12 cellular contexts compared by ENCODE assay signal in the genomic region with DNA sequence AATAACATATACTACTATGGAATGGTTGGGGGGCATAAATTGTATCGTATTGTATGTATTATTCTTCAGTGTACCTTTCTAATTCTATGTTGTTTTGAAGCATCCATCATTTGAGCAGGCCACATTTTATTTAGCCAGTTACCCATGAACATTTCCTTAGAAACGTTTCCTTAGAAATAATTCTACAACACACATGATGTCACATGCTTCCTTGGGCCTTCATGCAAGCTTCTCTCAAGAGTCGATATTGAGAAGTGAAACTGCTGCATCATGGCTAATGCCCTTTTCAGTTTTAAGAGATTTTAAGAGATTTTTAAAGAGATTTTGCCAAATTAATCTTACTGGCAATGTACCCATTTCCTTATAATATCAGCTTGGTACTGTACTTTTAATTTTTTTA.
DNase-seq lines count a peak whose midpoint lies in the region; ATAC-seq and TF ChIP-seq lines count a peak whose summit lies in the region.
"Had no signal": no experiment of that assay in that cellular context is flagged by ENCODE, and none has a peak within 500 bp of the region (broad histone marks: within the 10 kb centered on the region; RNA-seq: fewer than 3 reads in every experiment).

No MANE protein-coding gene starts in this region.

- H3K4me1 ChIP-seq in KMS-11 (ENCODE audit: low read depth, poor library complexity, severe bottlenecking) (peaks cover 74% of the 10 kb centered on the region), breast epithelium (no peaks in the 10 kb centered on the region), neuronal stem cell (ENCODE audit: control insufficient read depth in 2 of 2, insufficient read depth in 1 of 2, low read depth in 1 of 2, low read length in 2 of 2) (no peaks in the 10 kb centered on the region)

- H3K27ac Mint-ChIP-seq in memory B cell: peak overlapping the region; percentile 55

- no peak overlapping the region for H2BK120ac ChIP-seq in neuronal stem cell (ENCODE audit: low read depth, low read length)

- no CpG with 5 or more reads among the region's 3 CpGs for WGBS in neuronal stem cell (ENCODE audit: extremely low coverage in 2 of 2, insufficient read length in 2 of 2, insufficient replicate concordance in 1 of 2), 2 donors

- peak; percentile 46 for ATAC-seq in GM18505 (IDR thresholded peaks at IDR 0.05; ENCODE audit: unreplicated experiment)
- peak; percentile 55 for ATAC-seq in GM21825 (IDR thresholded peaks at IDR 0.05; ENCODE audit: unreplicated experiment)
- ATAC-seq in memory B cell (ENCODE audit: low read depth): peak; percentile 98
- ATAC-seq: activated T-cell treated with anti-CD3 and anti-CD28 coated beads, Interleukin-2, amount 50 U/mL, for 4 hours had no signal

- H3K79me2 ChIP-seq in KMS-11 (ENCODE audit: insufficient read depth, low read depth): no peaks in the 10 kb centered on the region

- H3K4me2 ChIP-seq in KMS-11 (peak overlapping the region; percentile 70), neuronal stem cell (ENCODE audit: insufficient read depth, low read length, poor library complexity, severe bottlenecking) (no peak overlapping the region)

- H2AFZ ChIP-seq in KMS-11 (ENCODE audit: low read depth) (no peak overlapping the region), neuronal stem cell (ENCODE audit: low read length) (no peak overlapping the region)

- no peak overlapping the region for H2AK5ac ChIP-seq in neuronal stem cell (ENCODE audit: low read depth, low read length)

- H3K36me3 ChIP-seq in KMS-11 (ENCODE audit: insufficient read depth) (no peaks in the 10 kb centered on the region), breast epithelium (no peaks in the 10 kb centered on the region), neuronal stem cell (replicated peaks in 1 of 2; ENCODE audit: control insufficient read depth in 2 of 2, insufficient read depth in 2 of 2, low read length in 2 of 2) (peaks cover 0 to 5% of the 10 kb centered on the region in 2 donors)

- DNase-seq in memory B cell (ENCODE audit: low spot score in 2 of 2) (peak in 1 of 2 donors; percentile 43), breast epithelium (ENCODE audit: low spot score in 2 of 2) (no peak), neuronal stem cell (ENCODE audit: low spot score) (no peak), NCI-H1930 (lab: John Stamatoyannopoulos, UW) (no peak)
- no peak for DNase-seq in stimulated activated CD4-positive, alpha-beta T cell treated with anti-CD3 and anti-CD28 coated beads, Interleukin-1b, Interleukin-23, amount 100 ng/mL, for 48 hours
- DNase-seq: activated T-cell treated with anti-CD3 and anti-CD28 coated beads, Interleukin-2, amount 50 U/mL, for 4 hours; NCI-H82 had no signal

- H3K9ac ChIP-seq in KMS-11 (peak overlapping the region; percentile 36), neuronal stem cell (ENCODE audit: low read depth, low read length, poor library complexity) (no peak overlapping the region)

- H3K4ac ChIP-seq in neuronal stem cell (ENCODE audit: low read length): no peak overlapping the region

- H3K27ac ChIP-seq in KMS-11 (peak overlapping the region; percentile 62), breast epithelium (no peak overlapping the region), neuronal stem cell (replicated peaks; ENCODE audit: low read length) (no peak overlapping the region)

- no peaks in the 10 kb centered on the region for H3K27me3 Mint-ChIP-seq in memory B cell

- H4K20me1 ChIP-seq in KMS-11 (ENCODE audit: insufficient read depth): no peaks in the 10 kb centered on the region

- peaks cover 3% of the 10 kb centered on the region for H3K36me3 Mint-ChIP-seq in memory B cell

- no peaks in the 10 kb centered on the region for H3K79me1 ChIP-seq in neuronal stem cell (ENCODE audit: low read depth, low read length)

- no peak overlapping the region for H3K18ac ChIP-seq in neuronal stem cell (ENCODE audit: low read length)

- H4K8ac ChIP-seq in neuronal stem cell (ENCODE audit: low read depth, low read length): no peak overlapping the region

- H3K9me3 ChIP-seq in breast epithelium: no peaks in the 10 kb centered on the region
- H3K9me3 ChIP-seq in neuronal stem cell (replicated peaks in 1 of 2; ENCODE audit: control insufficient read depth in 2 of 2, insufficient read depth in 1 of 2, low read depth in 1 of 2, low read length in 2 of 2): peaks cover 3 to 7% of the 10 kb centered on the region in 2 donors

- peaks cover 3% of the 10 kb centered on the region for H3K9me3 Mint-ChIP-seq in memory B cell

- no peak for TF ChIP-seq POLR2A in GM18505 (IDR thresholded peaks at IDR 0.05; ENCODE audit: borderline replicate concordance, extremely low read depth, insufficient read depth, insufficient read length)
- no peak for TF ChIP-seq POLR2A in breast epithelium (IDR thresholded peaks at IDR 0.05)

- H3K27me3 ChIP-seq in KMS-11 (ENCODE audit: insufficient read depth, low read depth) (no peaks in the 10 kb centered on the region), breast epithelium (no peaks in the 10 kb centered on the region), neuronal stem cell (ENCODE audit: control insufficient read depth in 3 of 3, insufficient read depth in 3 of 3, low read depth in 1 of 3, low read length in 3 of 3) (no peaks in the 10 kb centered on the region)

- H2BK15ac ChIP-seq in neuronal stem cell (ENCODE audit: low read length): no peak overlapping the region

- TF ChIP-seq CTCF in KMS-11 (conservative IDR thresholded peaks at IDR 0.05; ENCODE audit: low read depth, low read length): no peak
- no peak for TF ChIP-seq CTCF in breast epithelium (IDR thresholded peaks at IDR 0.05)

- H3K14ac ChIP-seq in neuronal stem cell (ENCODE audit: low read length): no peak overlapping the region

- H3K4me3 ChIP-seq in KMS-11 (IDR thresholded peaks at IDR 0.05; ENCODE audit: insufficient read depth, low read depth, low read length) (no peak overlapping the region), breast epithelium (no peak overlapping the region), neuronal stem cell (ENCODE audit: low read length in 2 of 2) (no peak overlapping the region)

- H2BK5ac ChIP-seq in neuronal stem cell (ENCODE audit: low read length): no peak overlapping the region

- no peak overlapping the region for H2BK12ac ChIP-seq in neuronal stem cell (ENCODE audit: low read length)

- intact Hi-C loops in breast epithelium (cut with DNase I; ENCODE audit: low total_unique reads): no loop called here

- H4K91ac ChIP-seq in neuronal stem cell (ENCODE audit: low read depth, low read length, poor library complexity): no peak overlapping the region

- peaks cover 23% of the 10 kb centered on the region for H3K4me1 Mint-ChIP-seq in memory B cell

- no peak overlapping the region for H3K4me3 Mint-ChIP-seq in memory B cell
- H3K4me3 Mint-ChIP-seq: activated T-cell treated with anti-CD3 and anti-CD28 coated beads, Interleukin-2, amount 50 U/mL, for 4 hours; brain; nephron had no signal

- no peak overlapping the region for H3K23ac ChIP-seq in neuronal stem cell (ENCODE audit: low read depth, low read length, poor library complexity)

Comparison
In these comparisons a context has a peak if more than half of its experiments do, and no peak if none do; other contexts are left out.
1. ATAC-seq: peak in every context shown above with its lines; median percentile 98 in memory B cell; 55 in GM21825; 46 in GM18505.